ENCODE assay signal across 8 cellular contexts in genomic region chr10:24901686-24902399, GRCh38. TPM values are rescaled to one million over a fixed set of nuclear protein-coding genes. Genes with fewer than 3 reads are reported as not detected.
DNase-seq lines count a peak whose midpoint lies in the region; ATAC-seq and TF ChIP-seq lines count a peak whose summit lies in the region.

No MANE protein-coding gene starts in this region.

- peak; percentile 62 for ATAC-seq in activated naive CD8-positive, alpha-beta T cell treated with anti-CD3 and anti-CD28 coated beads, Interleukin-2, amount 50 U/mL, for 24 hours

- peak overlapping the region; percentile 45 for H3K4me3 Mint-ChIP-seq in activated naive CD8-positive, alpha-beta T cell treated with anti-CD3 and anti-CD28 coated beads, Interleukin-2, amount 50 U/mL, for 24 hours
- no peak overlapping the region for H3K4me3 Mint-ChIP-seq in activated naive CD8-positive, alpha-beta T cell treated with anti-CD3 and anti-CD28 coated beads for 36 hours
- peak overlapping the region; percentile 87 for H3K4me3 Mint-ChIP-seq in HFFc6

- H3K4me1 Mint-ChIP-seq in activated naive CD8-positive, alpha-beta T cell treated with anti-CD3 and anti-CD28 coated beads, Interleukin-2, amount 50 U/mL, for 24 hours = peaks cover 45% of the 10 kb centered on the region
- peaks cover 38% of the 10 kb centered on the region for H3K4me1 Mint-ChIP-seq in activated naive CD8-positive, alpha-beta T cell treated with anti-CD3 and anti-CD28 coated beads for 36 hours
- peaks cover 52% of the 10 kb centered on the region for H3K4me1 Mint-ChIP-seq in HFFc6 (ENCODE audit: low read depth)

- no peak for TF ChIP-seq CTCF in HFFc6 (IDR thresholded peaks at IDR 0.05)

- no peaks in the 10 kb centered on the region for H3K27me3 Mint-ChIP-seq in activated naive CD8-positive, alpha-beta T cell treated with anti-CD3 and anti-CD28 coated beads, Interleukin-2, amount 50 U/mL, for 24 hours
- no peaks in the 10 kb centered on the region for H3K27me3 Mint-ChIP-seq in activated naive CD8-positive, alpha-beta T cell treated with anti-CD3 and anti-CD28 coated beads for 36 hours
- H3K27me3 Mint-ChIP-seq in HFFc6 (ENCODE audit: insufficient read depth) = no peaks in the 10 kb centered on the region

- peak overlapping the region; percentile 81 for H3K27ac Mint-ChIP-seq in activated naive CD8-positive, alpha-beta T cell treated with anti-CD3 and anti-CD28 coated beads, Interleukin-2, amount 50 U/mL, for 24 hours
- no peak overlapping the region for H3K27ac Mint-ChIP-seq in activated naive CD8-positive, alpha-beta T cell treated with anti-CD3 and anti-CD28 coated beads for 36 hours
- peak overlapping the region; percentile 92 for H3K27ac Mint-ChIP-seq in HFFc6

- no peak for DNase-seq in activated naive CD8-positive, alpha-beta T cell treated with anti-CD3 and anti-CD28 coated beads, Interleukin-2, amount 50 U/mL, for 24 hours
- no peak for DNase-seq in activated naive CD8-positive, alpha-beta T cell treated with anti-CD3 and anti-CD28 coated beads for 36 hours
- DNase-seq in HFFc6 = peak; percentile 94
- peak; percentile 71 for DNase-seq in NOMO-1 treated with DMSO at 0.1 percent for 48 hours (lab: John Stamatoyannopoulos, UW; ENCODE audit: unreplicated experiment)
- DNase-seq in dermis blood vessel endothelial cell = peak; percentile 67
- peak; percentile 83 for DNase-seq in myocyte (ENCODE audit: low read depth)
- no peak for DNase-seq in AML-193 (lab: John Stamatoyannopoulos, UW)
- DNase-seq in NCI-H2171 treated with DMSO at 0.1 percent for 48 hours (lab: John Stamatoyannopoulos, UW) = no peak

- no peaks in the 10 kb centered on the region for H3K9me3 Mint-ChIP-seq in activated naive CD8-positive, alpha-beta T cell treated with anti-CD3 and anti-CD28 coated beads, Interleukin-2, amount 50 U/mL, for 24 hours
- peaks cover 9% of the 10 kb centered on the region for H3K9me3 Mint-ChIP-seq in activated naive CD8-positive, alpha-beta T cell treated with anti-CD3 and anti-CD28 coated beads for 36 hours
- no peaks in the 10 kb centered on the region for H3K9me3 Mint-ChIP-seq in HFFc6

- peaks cover 2% of the 10 kb centered on the region for H3K36me3 Mint-ChIP-seq in activated naive CD8-positive, alpha-beta T cell treated with anti-CD3 and anti-CD28 coated beads, Interleukin-2, amount 50 U/mL, for 24 hours (ENCODE audit: low read depth)
- H3K36me3 Mint-ChIP-seq in activated naive CD8-positive, alpha-beta T cell treated with anti-CD3 and anti-CD28 coated beads for 36 hours = peaks cover 21% of the 10 kb centered on the region
- peaks cover 14% of the 10 kb centered on the region; the same call in 1 of the 2 replicates for H3K36me3 Mint-ChIP-seq in HFFc6 (ENCODE audit: low read depth)

RNA-seq across cellular contexts. Expression of gene PRTFDC1, which starts 50.6 kb away (rescaled TPM):
- 1 to 10 TPM; 2.8 to 3.6 TPM for total RNA-seq in activated naive CD8-positive, alpha-beta T cell treated with anti-CD3 and anti-CD28 coated beads for 36 hours
- total RNA-seq in HFFc6 (2021; fragmentation: NEBNext Ultra II Directional; extraction: Animal tissue kit (Norgen Biotek cat#: 25700)) = 10 to 100 TPM; 16.2 to 32.6 (median 29.0) TPM
- 8.0 and 13.2 TPM in 2 replicates for total RNA-seq in dermis blood vessel endothelial cell
- total RNA-seq in myocyte = 0.29 and 0.52 TPM in 2 replicates
- polyA plus RNA-seq in myocyte (2012) = 0.20 TPM

Comparison
In these comparisons a context has a peak if more than half of its experiments do, and no peak if none do; other contexts are left out.
1. DNase-seq: peak in HFFc6 (single experiment), NOMO-1 treated with DMSO at 0.1 percent for 48 hours (single experiment), dermis blood vessel endothelial cell (single experiment) and myocyte (single experiment); none in activated naive CD8-positive, alpha-beta T cell treated with anti-CD3 and anti-CD28 coated beads, Interleukin-2, amount 50 U/mL, for 24 hours (single experiment), activated naive CD8-positive, alpha-beta T cell treated with anti-CD3 and anti-CD28 coated beads for 36 hours (single experiment), AML-193 (0 of 2) and NCI-H2171 treated with DMSO at 0.1 percent for 48 hours (single experiment).